In the genomic region with DNA sequence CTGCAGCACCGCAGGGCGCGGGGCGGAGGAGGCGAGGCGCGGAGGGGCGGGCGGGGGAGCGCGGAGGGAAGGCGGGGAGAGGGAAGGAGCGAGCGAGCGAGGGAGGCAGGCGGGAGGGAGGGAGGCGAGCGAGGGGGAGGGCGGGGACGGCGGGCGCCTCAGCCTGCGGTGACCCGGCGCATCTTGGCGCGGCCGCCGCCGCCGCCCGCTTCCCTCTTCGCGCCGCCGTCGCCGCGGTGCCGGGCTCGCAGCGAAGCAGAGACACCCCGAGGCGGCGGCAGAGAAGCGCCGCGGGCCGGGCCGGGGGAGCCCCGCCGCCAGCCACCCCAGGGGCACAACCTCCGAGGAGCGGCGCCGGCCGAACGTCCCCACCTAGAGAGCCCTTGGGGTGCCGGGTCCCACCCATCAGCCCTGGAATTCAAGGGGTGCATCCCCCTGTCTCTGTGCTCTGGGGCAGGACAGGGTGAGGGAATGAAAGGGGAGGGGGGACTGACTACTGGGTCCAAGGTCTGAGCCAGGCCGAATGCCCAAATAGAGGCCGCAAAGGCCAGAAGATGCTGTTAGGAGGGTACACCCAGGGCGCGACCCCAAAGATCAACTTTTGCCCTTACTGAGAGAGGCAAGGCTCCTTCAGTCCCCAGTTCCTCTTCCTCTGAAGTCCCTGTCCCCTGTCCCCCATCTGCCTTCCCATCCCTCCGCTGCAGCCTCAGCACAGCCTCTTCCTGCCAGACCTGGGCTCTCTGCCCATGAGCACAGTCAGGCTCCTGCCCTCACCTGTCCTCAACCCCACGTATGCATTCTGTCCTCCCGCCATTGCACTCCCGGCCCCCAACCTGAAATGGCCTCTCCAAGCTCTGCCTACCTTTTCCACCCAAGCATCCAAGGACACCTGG, we compare ENCODE assay signal across 8 cellular contexts. TPM values are rescaled to one million over a fixed set of nuclear protein-coding genes. Genes with fewer than 3 reads are reported as not detected.
DNase-seq lines count a peak whose midpoint lies in the region; ATAC-seq and TF ChIP-seq lines count a peak whose summit lies in the region.

A gene (minus strand): TSS at position 33 of the 893 bp plus-strand sequence. CDS start 133 bp downstream, outside the sequence.

- TF ChIP-seq POLR2A in spleen (IDR thresholded peaks at IDR 0.05), result no peak

- POLR2A ChIA-PET in BJ (lab: Charles Lee), result interaction anchor here (0.6 kb wide), 1 partner anchor 67 kb away, joined by 3 read pairs; no protein-coding TSS in a partner anchor

- DNase-seq in BJ (ENCODE audit: low read depth), result no peak
- DNase-seq in KBM-7, result peak; percentile 33
- DNase-seq in brain microvascular endothelial cell, result peak; percentile 40
- DNase-seq in islet precursor cell, result peak; percentile 77
- DNase-seq in spleen, result peak; percentile 73
- no peak for DNase-seq in effector CD8-positive, alpha-beta T cell (lab: John Stamatoyannopoulos, UW)
- no peak for DNase-seq in NCI-H2029 treated with DMSO at 0.1 percent for 48 hours (lab: John Stamatoyannopoulos, UW)

- in situ Hi-C loops in KBM-7 (cut with MboI; ENCODE audit: low pct_unique_long_range_greater_than_20kb, low sequenced_read_pairs) (no loop called here), brain microvascular endothelial cell (cut with HindIII; ENCODE audit: low pct_ligation_motif_present, low sequenced_read_pairs) (no loop called here)

- peak within 1 kb of the TSS; percentile 48 for H3K27ac ChIP-seq in brain microvascular endothelial cell
- peak within 1 kb of the TSS; percentile 21 to 88 (median 70) for H3K27ac ChIP-seq in spleen

- CTCF ChIA-PET in BJ (lab: Yijun Ruan, JAX), result interaction anchor here (0.6 to 4.6 kb wide), 6 partner anchors 32 to 179 kb away, joined by 3 to 75 read pairs (median 3); no protein-coding TSS in a partner anchor

- TF ChIP-seq CTCF in BJ (IDR thresholded peaks at IDR 0.05; ENCODE audit: insufficient read depth, low read depth, low read length) (no peak), brain microvascular endothelial cell (IDR thresholded peaks at IDR 0.05; ENCODE audit: low read depth, low read length, missing control alignments) (no peak), spleen (IDR thresholded peaks at IDR 0.05 in 8 of 11, conservative IDR thresholded peaks at IDR 0.05 in 3 of 11) (no peak)

- H3K4me3 ChIP-seq in BJ (ENCODE audit: low read depth, low read length) (peak within 1 kb of the TSS; percentile 77), brain microvascular endothelial cell (ENCODE audit: low read depth, low read length) (peak within 1 kb of the TSS; percentile 63), spleen (peak within 1 kb of the TSS; percentile 34 to 73 (median 51))

- H3K36me3 ChIP-seq in BJ (ENCODE audit: control insufficient read depth, insufficient read depth, low read length) (no peaks in the 10 kb centered on the region; the same call in 1 of the 2 replicates), brain microvascular endothelial cell (replicated peaks) (no peaks in the 10 kb centered on the region), spleen (peaks cover 0 to 5% (median 0%) of the 10 kb centered on the region in 6 donors)

- intact Hi-C loops in spleen (cut with DNase I; ENCODE audit: low total_unique reads), result no loop called here

- ATAC-seq in GM19467 (IDR thresholded peaks at IDR 0.05; ENCODE audit: unreplicated experiment), result no peak

- 6 to 53% (median 14%) methylated on average over 8 to 67 of the region's 67 CpGs for WGBS in spleen, 5 donors

- no peaks in the 10 kb centered on the region for H3K9me3 ChIP-seq in spleen

- H3K4me1 ChIP-seq in spleen, result peaks cover 8 to 53% (median 33%) of the 10 kb centered on the region in 6 donors

- H3K27me3 ChIP-seq in BJ (ENCODE audit: control insufficient read depth, insufficient read depth, low read length) (peaks cover 3% of the 10 kb centered on the region; the same call in 1 of the 2 replicates), brain microvascular endothelial cell (replicated peaks) (no peaks in the 10 kb centered on the region), spleen (replicated peaks in 1 of 7) (peaks cover 0 to 100% (median 43%) of the 10 kb centered on the region in 7 donors)

RNA-seq across cellular contexts. Expression of the gene that starts here (rescaled TPM):
- 80.0 and 129 TPM in 2 replicates for polyA plus RNA-seq in BJ (2011; rRNA removed)
- 121 and 171 TPM in 2 replicates for polyA minus RNA-seq in BJ (2011; rRNA and poly(A)+ RNA removed)
- total RNA-seq in spleen, result 100 to 1,000 TPM in 1 of 7 donors, 10 to 100 TPM in 6; 44.0 to 101 (median 64.5) TPM
- 10 to 100 TPM in 1 of 3 donors, 1 to 10 TPM in 2; 4.0 to 16.8 (median 4.4) TPM for polyA plus RNA-seq in spleen

Comparison
In these comparisons a context has a peak if more than half of its experiments do, and no peak if none do; other contexts are left out.
1. DNase-seq: peak in KBM-7 (single experiment), brain microvascular endothelial cell (single experiment), islet precursor cell (single experiment) and spleen (single experiment); none in BJ (single experiment), effector CD8-positive, alpha-beta T cell (single experiment) and NCI-H2029 treated with DMSO at 0.1 percent for 48 hours (single experiment).
2. Peak in every context shown above with its lines, with median percentiles within 50 percentile points of each other: H3K4me3 ChIP-seq.